8 cellular contexts compared by ENCODE assay signal in genomic region chr9:88387035-88387732, GRCh38. TPM values are rescaled to one million over a fixed set of nuclear protein-coding genes. Genes with fewer than 3 reads are reported as not detected.
DNase-seq lines count a peak whose midpoint lies in the region; ATAC-seq and TF ChIP-seq lines count a peak whose summit lies in the region.

No MANE protein-coding gene starts in this region.

- peaks cover 11% of the 10 kb centered on the region for H3K4me1 ChIP-seq in PC-3 (ENCODE audit: insufficient read depth, low read length)

- intact Hi-C loops in PC-3 (cut with micrococcal nuclease), result loop anchor here (5.0 to 10.0 kb wide), 3 partner anchors 115 to 282 kb away; no protein-coding TSS in a partner anchor

- H3K27ac ChIP-seq in PC-3 (ENCODE audit: low read length), result peak overlapping the region; percentile 84

- CTCF ChIA-PET in PC-3 (lab: Charles Lee), result interaction anchor here (0.5 kb wide), 1 partner anchor 120 kb away, joined by 3 read pairs; no protein-coding TSS in a partner anchor

- no peaks in the 10 kb centered on the region for H3F3A ChIP-seq in PC-3 (ENCODE audit: low read length, unreplicated experiment)

- peaks cover 7% of the 10 kb centered on the region; the same call in 1 of the 2 replicates for H3K36me3 ChIP-seq in PC-3 (ENCODE audit: low read depth, low read length)

- H3K9me2 ChIP-seq in PC-3 (replicated peaks; ENCODE audit: low read length), result no peaks in the 10 kb centered on the region

- POLR2A ChIA-PET in PC-3 (lab: Charles Lee; ENCODE audit: unreplicated experiment), result no interaction called here

- DNase-seq in stimulated activated naive CD8-positive, alpha-beta T cell treated with anti-CD3 and anti-CD28 coated beads, Interleukin-15, Interleukin-2, amounts not matched to agents 100 U/mL and 50 U/mL, for 24 hours, result no peak
- DNase-seq in PC-3, result peak; percentile 60
- peak; percentile 69 for DNase-seq in cerebellar cortex (ENCODE audit: low spot score)
- DNase-seq in left kidney (ENCODE audit: low read depth, low spot score), result peak; percentile 79
- peak; percentile 11 for DNase-seq in stimulated activated CD8-positive, alpha-beta memory T cell treated with anti-CD3 and anti-CD28 coated beads, Interleukin-12 subunit alpha, Interleukin-12 subunit beta, amount 100 ng/mL, for 1 hour (ENCODE audit: low read depth)

- H3K79me2 ChIP-seq in PC-3 (ENCODE audit: low read length), result peaks cover 51% of the 10 kb centered on the region

- no peak for TF ChIP-seq CTCF in PC-3 (conservative IDR thresholded peaks at IDR 0.05; ENCODE audit: low read depth, low read length)

- peak overlapping the region; percentile 93 for H3K4me3 ChIP-seq in PC-3 (ENCODE audit: low read length)

- peak overlapping the region; percentile 95 for H3K4me2 ChIP-seq in PC-3 (ENCODE audit: low read length)

- no peaks in the 10 kb centered on the region for H3K27me3 ChIP-seq in PC-3 (ENCODE audit: low read length)

- peak overlapping the region; percentile 91 for H2AFZ ChIP-seq in PC-3 (ENCODE audit: low read length)

- no peaks in the 10 kb centered on the region for H3K9me3 Mint-ChIP-seq in stimulated activated naive CD8-positive, alpha-beta T cell treated with anti-CD3 and anti-CD28 coated beads, Interleukin-15, Interleukin-2, amounts not matched to agents 100 ng/mL and 50 ng/mL, for 24 hours

- no peaks in the 10 kb centered on the region for H3K27me3 Mint-ChIP-seq in stimulated activated naive CD8-positive, alpha-beta T cell treated with anti-CD3 and anti-CD28 coated beads, Interleukin-15, Interleukin-2, amounts not matched to agents 100 ng/mL and 50 ng/mL, for 24 hours

- H3K4me1 Mint-ChIP-seq in stimulated activated naive CD8-positive, alpha-beta T cell treated with anti-CD3 and anti-CD28 coated beads, Interleukin-15, Interleukin-2, amounts not matched to agents 100 ng/mL and 50 ng/mL, for 24 hours (ENCODE audit: low read depth), result peaks cover 37% of the 10 kb centered on the region

- no peaks in the 10 kb centered on the region for H3K9me3 ChIP-seq in PC-3 (ENCODE audit: low read length)

- no TSS peak for BruUV-seq in PC-3 (replicated peaks; lab: Mats Ljungman, UMichigan)

- peaks cover 19% of the 10 kb centered on the region; the same call in 1 of the 2 replicates for H4K20me1 ChIP-seq in PC-3 (ENCODE audit: low read length)

- peak overlapping the region; percentile 86 for H3K9ac ChIP-seq in PC-3 (ENCODE audit: low read length)

- no peak for ATAC-seq in stimulated activated naive CD8-positive, alpha-beta T cell treated with anti-CD3 and anti-CD28 coated beads, Interleukin-15, Interleukin-2, amounts not matched to agents 100 U/mL and 50 U/mL, for 24 hours
- peak; percentile 7; the same call in 1 of the 2 replicates for ATAC-seq in PC-3
- ATAC-seq in HG03025 (IDR thresholded peaks at IDR 0.05; ENCODE audit: low FRiP score, unreplicated experiment), result no peak
- no peak for ATAC-seq in GM21619 (IDR thresholded peaks at IDR 0.05; ENCODE audit: unreplicated experiment)

- no peaks in the 10 kb centered on the region for H3K36me3 Mint-ChIP-seq in stimulated activated naive CD8-positive, alpha-beta T cell treated with anti-CD3 and anti-CD28 coated beads, Interleukin-15, Interleukin-2, amounts not matched to agents 100 ng/mL and 50 ng/mL, for 24 hours (ENCODE audit: low read depth)

- peak overlapping the region; percentile 45 for H3K27ac Mint-ChIP-seq in stimulated activated naive CD8-positive, alpha-beta T cell treated with anti-CD3 and anti-CD28 coated beads, Interleukin-15, Interleukin-2, amounts not matched to agents 100 ng/mL and 50 ng/mL, for 24 hours

- H3K4me3 Mint-ChIP-seq in stimulated activated naive CD8-positive, alpha-beta T cell treated with anti-CD3 and anti-CD28 coated beads, Interleukin-15, Interleukin-2, amounts not matched to agents 100 ng/mL and 50 ng/mL, for 24 hours, result peak overlapping the region; percentile 85

RNA-seq across cellular contexts. Expression of gene SPIN1, which starts 1.1 kb away (rescaled TPM):
- 37.9 and 46.2 TPM in 2 replicates for total RNA-seq in PC-3 (2014; rRNA removed)
